ENCODE assay signal across 25 cellular contexts in the genomic region with DNA sequence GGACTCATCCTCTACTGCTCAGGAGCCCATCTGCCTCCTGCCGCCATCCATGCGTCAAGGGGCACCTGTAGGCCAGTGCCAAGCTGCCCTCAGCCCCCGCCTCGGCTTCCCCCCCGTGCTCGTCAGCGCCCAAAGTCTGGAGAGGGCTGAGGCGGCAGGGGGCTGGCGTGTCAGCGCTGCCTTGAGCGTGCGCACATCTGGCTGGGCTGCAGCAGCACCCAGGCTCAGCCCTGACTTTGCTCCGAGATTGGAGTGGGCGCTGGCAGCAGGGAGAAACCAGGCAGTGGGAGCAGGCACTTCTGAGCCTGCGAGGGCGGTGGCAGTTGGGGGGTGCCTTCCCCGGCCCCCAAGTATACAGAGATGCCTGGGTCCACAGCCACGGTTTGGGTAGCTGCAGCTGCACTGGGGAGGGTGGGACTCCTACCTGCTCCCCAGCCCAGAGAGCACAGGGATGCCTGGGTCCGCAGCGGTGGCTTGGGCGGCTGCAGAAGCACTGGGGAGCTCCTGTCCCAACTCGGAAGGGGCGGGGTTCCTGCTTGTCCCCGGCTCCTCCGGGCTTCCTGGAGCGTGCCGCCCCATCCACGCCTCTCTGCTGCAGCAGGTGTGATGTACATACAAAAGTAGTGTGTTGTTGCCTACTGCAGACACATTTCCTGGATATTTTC. TPM values are rescaled to one million over a fixed set of nuclear protein-coding genes. Genes with fewer than 3 reads are reported as not detected.
"Had no signal": no experiment of that assay in that cellular context is flagged by ENCODE, and none has a peak within 500 bp of the region (broad histone marks: within the 10 kb centered on the region; RNA-seq: fewer than 3 reads in every experiment).

No MANE protein-coding gene starts in this region.

- H3K4me3 ChIP-seq: SK-N-MC had no signal

- H3K27ac ChIP-seq: SK-N-MC, WERI-Rb-1 had no signal

- H3K27ac Mint-ChIP-seq: activated CD4-positive, alpha-beta T cell treated with anti-CD3 and anti-CD28 coated beads for 36 hours; activated CD8-positive, alpha-beta memory T cell treated with anti-CD3 and anti-CD28 coated beads, Interleukin-2, amount 10 ng/mL, durations not matched to agents 7 days and 5 days; activated naive CD8-positive, alpha-beta T cell treated with anti-CD3 and anti-CD28 coated beads, Interleukin-2, amount 50 U/mL, for 24 hours; activated T-cell treated with anti-CD3 and anti-CD28 coated beads, Interleukin-2, amount 50 U/mL, for 24 hours; brain had no signal

- DNase-seq: activated CD4-positive, alpha-beta T cell treated with anti-CD3 and anti-CD28 coated beads for 36 hours; activated CD4-positive, alpha-beta T cell treated with anti-CD3 and anti-CD28 coated beads, Interleukin-2, amount 50 U/mL, for 4 hours; activated CD8-positive, alpha-beta memory T cell treated with anti-CD3 and anti-CD28 coated beads, Interleukin-2, amount 10 ng/mL, durations not matched to agents 7 days and 5 days; activated CD8-positive, alpha-beta T cell treated with anti-CD3 and anti-CD28 coated beads, Interleukin-2, amount 10 ng/mL, durations not matched to agents 7 days and 5 days; activated effector memory CD4-positive, alpha-beta T cell treated with anti-CD3 and anti-CD28 coated beads, Interleukin-2, amount 50 U/mL, for 16 hours; activated naive CD4-positive, alpha-beta T cell treated with Interleukin-2 at 50 U/mL for 16 hours; activated naive CD8-positive, alpha-beta T cell treated with anti-CD3 and anti-CD28 coated beads, Interleukin-2, amount 50 U/mL, for 24 hours; activated T-cell treated with anti-CD3 and anti-CD28 coated beads, Interleukin-2, amount 50 U/mL, for 24 hours; amniotic stem cell; KG1; NCI-H1092; NCI-H1417; NCI-H1694; NCI-H2029 treated with DMSO at 0.1 percent for 48 hours; NCI-H345; NCI-H510A; NCI-H526 treated with DMSO at 0.1 percent for 48 hours; NCI-H82; T-helper 1 cell; WERI-Rb-1 had no signal

- H3K4me1 Mint-ChIP-seq: brain had no signal

- H3K27me3 Mint-ChIP-seq: activated CD4-positive, alpha-beta T cell treated with anti-CD3 and anti-CD28 coated beads for 36 hours; activated CD8-positive, alpha-beta memory T cell treated with anti-CD3 and anti-CD28 coated beads, Interleukin-2, amount 10 ng/mL, durations not matched to agents 7 days and 5 days; activated naive CD8-positive, alpha-beta T cell treated with anti-CD3 and anti-CD28 coated beads, Interleukin-2, amount 50 U/mL, for 24 hours; activated T-cell treated with anti-CD3 and anti-CD28 coated beads, Interleukin-2, amount 50 U/mL, for 24 hours; brain had no signal

- H3K9me3 Mint-ChIP-seq: activated naive CD8-positive, alpha-beta T cell treated with anti-CD3 and anti-CD28 coated beads, Interleukin-2, amount 50 U/mL, for 24 hours; activated T-cell treated with anti-CD3 and anti-CD28 coated beads, Interleukin-2, amount 50 U/mL, for 24 hours; brain had no signal

- H3K36me3 ChIP-seq: WERI-Rb-1 had no signal

- ATAC-seq: activated CD4-positive, alpha-beta T cell treated with anti-CD3 and anti-CD28 coated beads for 36 hours; activated CD8-positive, alpha-beta memory T cell treated with anti-CD3 and anti-CD28 coated beads, Interleukin-2, amount 10 ng/mL, durations not matched to agents 7 days and 5 days; activated CD8-positive, alpha-beta T cell treated with anti-CD3 and anti-CD28 coated beads, Interleukin-2, amount 10 ng/mL, durations not matched to agents 7 days and 5 days; activated naive CD4-positive, alpha-beta T cell treated with anti-CD3 and anti-CD28 coated beads, Interleukin-2, amount 50 U/mL, for 72 hours; activated naive CD8-positive, alpha-beta T cell treated with anti-CD3 and anti-CD28 coated beads, Interleukin-2, amount 50 U/mL, for 24 hours; Right ventricle myocardium inferior had no signal

- H3K4me3 Mint-ChIP-seq: activated CD4-positive, alpha-beta T cell treated with anti-CD3 and anti-CD28 coated beads for 36 hours; activated CD8-positive, alpha-beta memory T cell treated with anti-CD3 and anti-CD28 coated beads, Interleukin-2, amount 10 ng/mL, durations not matched to agents 7 days and 5 days; activated CD8-positive, alpha-beta T cell treated with anti-CD3 and anti-CD28 coated beads, Interleukin-2, amount 10 ng/mL, durations not matched to agents 7 days and 5 days; activated naive CD8-positive, alpha-beta T cell treated with anti-CD3 and anti-CD28 coated beads, Interleukin-2, amount 50 U/mL, for 24 hours; activated T-cell treated with anti-CD3 and anti-CD28 coated beads, Interleukin-2, amount 50 U/mL, for 24 hours; brain had no signal

RNA-seq across cellular contexts. Expression of gene LPAR6, which starts 44.8 kb away (rescaled TPM):
- total RNA-seq: OCI-LY7 had no signal
